16 cellular contexts compared by ENCODE assay signal in the genomic region with DNA sequence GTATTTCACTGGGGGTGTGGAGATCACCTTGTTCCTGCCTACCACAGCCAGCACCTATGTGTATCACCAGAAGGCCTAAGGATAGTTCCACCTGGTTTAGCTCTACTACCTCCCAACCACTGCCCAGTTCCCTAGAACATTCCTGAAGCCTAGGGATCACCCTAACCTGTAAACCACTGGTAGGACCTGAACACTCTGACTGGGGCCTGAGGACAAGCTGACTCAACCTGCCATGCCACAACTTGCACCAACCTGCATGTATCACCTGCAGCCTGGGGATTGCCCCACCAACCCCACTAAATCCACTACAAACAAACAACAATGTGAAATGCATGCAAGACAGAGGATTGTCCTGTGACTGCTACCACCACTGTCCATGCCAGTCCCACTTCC.
A peak's percentile ranks its signal among the peaks of the same experiment; 100 is the strongest.
DNase-seq lines count a peak whose midpoint lies in the region; ATAC-seq, FAIRE-seq and TF ChIP-seq lines count a peak whose summit lies in the region.
"Had no signal": no experiment of that assay in that cellular context is flagged by ENCODE, and none has a peak within 500 bp of the region (broad histone marks: within the 10 kb centered on the region; RNA-seq: fewer than 3 reads in every experiment).

No MANE protein-coding gene starts in this region.

- intact Hi-C loops in MCF 10A (cut with micrococcal nuclease) (no loop called here), breast epithelium (cut with DNase I; ENCODE audit: low total_unique reads) (no loop called here), aorta (cut with DNase I) (no loop called here), Right ventricle myocardium superior (cut with DNase I) (no loop called here)

- DNase-seq in MCF 10A (ENCODE audit: unreplicated experiment): peak; percentile 0
- DNase-seq in breast epithelium (ENCODE audit: low spot score in 2 of 2): no peak
- DNase-seq in H1 (ENCODE audit: low read depth in 1 of 2, low spot score in 2 of 2): no peak
- peak; percentile 86 to 96 for DNase-seq in foreskin keratinocyte
- DNase-seq in aorta: no peak
- no peak for DNase-seq in MV-4-11 (lab: John Stamatoyannopoulos, UW)
- DNase-seq in Right ventricle myocardium superior: no peak
- DNase-seq: 8988T; CD8-positive, alpha-beta T cell; DND-41; GOT3 had no signal

- H2AFZ ChIP-seq in H1 (ENCODE audit: low read length): 0 out of 2 replicates have a peak overlapping the region, but pooled peaks have one; percentile 15

- H3K79me2 ChIP-seq in H1 (ENCODE audit: control insufficient read depth in 1 of 2, insufficient read depth in 2 of 2, low read length in 2 of 2): no peaks in the 10 kb centered on the region

- no peak overlapping the region for H3K9ac ChIP-seq in H1 (replicated peaks in 1 of 4; ENCODE audit: extremely low read depth in 1 of 4, low read depth in 3 of 4, low read length in 3 of 4)
- H3K9ac ChIP-seq: BLaER1 had no signal

- peak overlapping the region; percentile 47 for H4K91ac ChIP-seq in H1 (replicated peaks; ENCODE audit: insufficient read length, low read length)

- CTCF ChIA-PET in MCF 10A (lab: Yijun Ruan, JAX): interaction anchor here (0.5 to 0.6 kb wide), 3 partner anchors 72 to 172 kb away, joined by 3 to 5 read pairs (median 4); no protein-coding TSS in a partner anchor
- CTCF ChIA-PET in H1 (lab: Charles Lee; ENCODE audit: partially characterized antibody): interaction anchor here (0.5 to 2.8 kb wide), 13 partner anchors 11 to 940 kb away, joined by 3 to 13 read pairs (median 3); no protein-coding TSS in a partner anchor

- H2BK12ac ChIP-seq in H1 (ENCODE audit: low read depth, low read length): 0 out of 2 replicates have a peak overlapping the region, but pooled peaks have one; percentile 64

- no peak overlapping the region; the same call in 1 of the 2 replicates for H4K8ac ChIP-seq in H1 (ENCODE audit: extremely low read depth, insufficient read depth, low read length)

- TF ChIP-seq CTCF in MCF 10A (IDR thresholded peaks at IDR 0.05; ENCODE audit: unreplicated experiment) (no peak), breast epithelium (IDR thresholded peaks at IDR 0.05) (no peak), H1 (IDR thresholded peaks at IDR 0.05; ENCODE audit: control extremely low read depth in 1 of 3, insufficient read depth in 1 of 3, low read depth in 1 of 3, low read length in 3 of 3) (no peak), foreskin keratinocyte (conservative IDR thresholded peaks at IDR 0.05) (no peak)

- H3K4me3 Mint-ChIP-seq in MCF 10A (ENCODE audit: unreplicated experiment): no peak overlapping the region
- H3K4me3 Mint-ChIP-seq: CD8-positive, alpha-beta T cell; IgD-negative memory B cell had no signal

- TF ChIP-seq POLR2A in breast epithelium (IDR thresholded peaks at IDR 0.05) (no peak), H1 (IDR thresholded peaks at IDR 0.05; ENCODE audit: control extremely low read depth in 1 of 2, low read depth in 2 of 2, low read length in 2 of 2) (no peak)

- H2AK5ac ChIP-seq in H1 (ENCODE audit: low read depth, low read length): 0 out of 2 replicates have a peak overlapping the region, but pooled peaks have one; percentile 58

- H3K4me1 Mint-ChIP-seq in MCF 10A (ENCODE audit: insufficient read depth, unreplicated experiment): peaks cover 24% of the 10 kb centered on the region
- H3K4me1 Mint-ChIP-seq: IgD-negative memory B cell had no signal

- no peaks in the 10 kb centered on the region for H3K23me2 ChIP-seq in H1 (ENCODE audit: low read depth, low read length)

- no peaks in the 10 kb centered on the region for H4K20me1 ChIP-seq in H1 (replicated peaks in 1 of 2; ENCODE audit: control insufficient read depth in 1 of 2, insufficient read depth in 2 of 2, low read length in 2 of 2)
- H4K20me1 ChIP-seq: BLaER1 had no signal

- H3K36me3 Mint-ChIP-seq in MCF 10A (ENCODE audit: insufficient read depth, unreplicated experiment): no peaks in the 10 kb centered on the region
- H3K36me3 Mint-ChIP-seq: CD8-positive, alpha-beta T cell; IgD-negative memory B cell had no signal

- no peak overlapping the region for H4K5ac ChIP-seq in H1 (ENCODE audit: insufficient read length, low read depth, low read length)

- no peak overlapping the region for H3K4me2 ChIP-seq in H1 (ENCODE audit: insufficient read depth in 1 of 2, low read depth in 2 of 2, low read length in 2 of 2)
- H3K4me2 ChIP-seq: BLaER1 had no signal

- H3K56ac ChIP-seq in H1 (replicated peaks; ENCODE audit: insufficient read length, low read depth, low read length): no peak overlapping the region

- TF ChIP-seq EP300 in H1 (IDR thresholded peaks at IDR 0.05; ENCODE audit: borderline replicate concordance in 1 of 2, low read depth in 2 of 2, low read length in 2 of 2): no peak

- H3K27me3 ChIP-seq in breast epithelium (no peaks in the 10 kb centered on the region), H1 (replicated peaks in 1 of 4; ENCODE audit: control insufficient read depth in 3 of 4, extremely low read depth in 1 of 4, insufficient read depth in 3 of 4, low read length in 3 of 4) (no peaks in the 10 kb centered on the region), foreskin keratinocyte (no peaks in the 10 kb centered on the region), aorta (ENCODE audit: control insufficient read depth in 1 of 2, insufficient read depth in 2 of 2, low read length in 1 of 2) (no peaks in the 10 kb centered on the region)
- H3K27me3 ChIP-seq: BLaER1 had no signal

- H3K27ac Mint-ChIP-seq in MCF 10A (ENCODE audit: low read depth, unreplicated experiment): no peak overlapping the region
- H3K27ac Mint-ChIP-seq: CD8-positive, alpha-beta T cell; IgD-negative memory B cell had no signal

- no peak overlapping the region for H3K27ac ChIP-seq in breast epithelium
- H3K27ac ChIP-seq in H1 (ENCODE audit: low read depth, low read length): no peak overlapping the region
- no peak overlapping the region for H3K27ac ChIP-seq in foreskin keratinocyte
- no peak overlapping the region for H3K27ac ChIP-seq in aorta (ENCODE audit: low read depth in 1 of 2, low read length in 2 of 2)
- H3K27ac ChIP-seq: BLaER1 had no signal

- H2BK5ac ChIP-seq in H1 (ENCODE audit: low read depth, low read length): no peak overlapping the region

- H3K23ac ChIP-seq in H1 (ENCODE audit: insufficient read length): no peak overlapping the region

- TF ChIP-seq RAD21 in H1 (IDR thresholded peaks at IDR 0.05 in 1 of 2, conservative IDR thresholded peaks at IDR 0.05 in 1 of 2; ENCODE audit: low read depth in 2 of 2, low read length in 2 of 2): no peak

- H3K4me1 ChIP-seq in breast epithelium: no peaks in the 10 kb centered on the region
- peaks cover 0 to 4% (median 1%) of the 10 kb centered on the region in 4 experiments; a peak in 2 of 7 replicates for H3K4me1 ChIP-seq in H1 (replicated peaks in 1 of 4; ENCODE audit: control insufficient read depth in 3 of 4, insufficient read depth in 4 of 4, low read length in 3 of 4)
- peaks cover 3% of the 10 kb centered on the region for H3K4me1 ChIP-seq in foreskin keratinocyte
- H3K4me1 ChIP-seq in aorta (ENCODE audit: control insufficient read depth in 1 of 2, insufficient read depth in 2 of 2, low read length in 2 of 2): no peaks in the 10 kb centered on the region
- H3K4me1 ChIP-seq: BLaER1, HAP-1 had no signal

- H2BK20ac ChIP-seq in H1 (ENCODE audit: low read length): peak overlapping the region; percentile 29

- no peaks in the 10 kb centered on the region for H3K27me3 Mint-ChIP-seq in MCF 10A (ENCODE audit: insufficient read depth, unreplicated experiment)

- H3K4me3 ChIP-seq in breast epithelium (no peak overlapping the region), H1 (ENCODE audit: extremely low read depth in 1 of 4, insufficient read depth in 2 of 4, low read depth in 3 of 4, low read length in 4 of 4) (no peak overlapping the region), aorta (ENCODE audit: low read length in 2 of 2) (no peak overlapping the region)
- H3K4me3 ChIP-seq: BLaER1, GM12878, HAP-1 had no signal

- ATAC-seq in foreskin keratinocyte: peak; percentile 91
- peak; percentile 36 for ATAC-seq in aorta (ENCODE audit: low FRiP score)
- ATAC-seq in Right ventricle myocardium superior (ENCODE audit: poor library complexity): no peak
- ATAC-seq in HG03520 (IDR thresholded peaks at IDR 0.05; ENCODE audit: unreplicated experiment): no peak
- ATAC-seq: CD8-positive, alpha-beta T cell; GM12878 had no signal

- no peak overlapping the region for H2BK15ac ChIP-seq in H1 (ENCODE audit: low read length)

- POLR2A ChIA-PET in MCF 10A (lab: Yijun Ruan, JAX) (no interaction called here), H1 (lab: Charles Lee; ENCODE audit: partially characterized antibody) (no interaction called here)

- no peak overlapping the region for H2BK120ac ChIP-seq in H1 (replicated peaks; ENCODE audit: low read depth, low read length)

- no peaks in the 10 kb centered on the region for H3K36me3 ChIP-seq in breast epithelium
- no peaks in the 10 kb centered on the region for H3K36me3 ChIP-seq in H1 (ENCODE audit: control insufficient read depth in 2 of 4, insufficient read depth in 4 of 4, low read length in 3 of 4)
- H3K36me3 ChIP-seq in aorta (ENCODE audit: control insufficient read depth in 1 of 2, insufficient read depth in 2 of 2, low read length in 1 of 2): no peaks in the 10 kb centered on the region
- H3K36me3 ChIP-seq: BLaER1, HAP-1 had no signal

- H3K18ac ChIP-seq in H1 (ENCODE audit: extremely low read depth, low read length): no peak overlapping the region

- BruUV-seq in MCF 10A (replicated peaks; lab: Mats Ljungman, UMichigan): no TSS peak

- peaks cover 38% of the 10 kb centered on the region for H3K9me3 Mint-ChIP-seq in MCF 10A (ENCODE audit: unreplicated experiment)

- H3K4ac ChIP-seq in H1 (replicated peaks; ENCODE audit: insufficient read length, low read depth, low read length): no peak overlapping the region

- peaks cover 15 to 38% of the 10 kb centered on the region in 2 donors for H3K9me3 ChIP-seq in breast epithelium
- H3K9me3 ChIP-seq in H1 (ENCODE audit: insufficient read depth in 2 of 2, low read depth in 1 of 2, low read length in 1 of 2): peaks cover 3 to 5% of the 10 kb centered on the region in 2 experiments; a peak in 2 of 4 replicates
- no peaks in the 10 kb centered on the region for H3K9me3 ChIP-seq in aorta (ENCODE audit: control insufficient read depth, low read length)
- H3K9me3 ChIP-seq: HAP-1 had no signal

- no peak overlapping the region for H3K14ac ChIP-seq in H1 (ENCODE audit: insufficient read length)

- no peak for FAIRE-seq in H1 (lab: Jason Lieb, UNC)
- FAIRE-seq: GM12878 had no signal

- H3K79me1 ChIP-seq in H1 (ENCODE audit: low read depth, low read length): no peaks in the 10 kb centered on the region

TF ChIP-seq in H1, 55 proteins besides CTCF, POLR2A, EP300 and RAD21:
- TF ChIP-seq HDAC2 (IDR thresholded peaks at IDR 0.05; ENCODE audit: borderline replicate concordance in 1 of 2, low read depth in 2 of 2, low read length in 2 of 2) (no peak), CEBPB (IDR thresholded peaks at IDR 0.05; ENCODE audit: low read depth, low read length) (no peak)

Comparison
In these comparisons a context has a peak if more than half of its experiments do, and no peak if none do; other contexts are left out.
1. DNase-seq: peak in MCF 10A (single experiment) and foreskin keratinocyte (2 of 2); none in breast epithelium (0 of 2), H1 (0 of 2), aorta (0 of 2), MV-4-11 (single experiment) and Right ventricle myocardium superior (single experiment).
2. ATAC-seq: peak in foreskin keratinocyte (single experiment) and aorta (single experiment); none in Right ventricle myocardium superior (single experiment) and HG03520 (single experiment).